ENCODE assay signal across 17 cellular contexts in genomic region chr1:46277658-46278373, GRCh38. TPM values are rescaled to one million over a fixed set of nuclear protein-coding genes. Genes with fewer than 3 reads are reported as not detected.
DNase-seq lines count a peak whose midpoint lies in the region; ATAC-seq, FAIRE-seq and TF ChIP-seq lines count a peak whose summit lies in the region.
"Had no signal": no experiment of that assay in that cellular context is flagged by ENCODE, and none has a peak within 500 bp of the region (broad histone marks: within the 10 kb centered on the region; RNA-seq: fewer than 3 reads in every experiment).

No MANE protein-coding gene starts in this region.

- no peaks in the 10 kb centered on the region for H3K9me3 ChIP-seq in Caco-2
- no peaks in the 10 kb centered on the region for H3K9me3 ChIP-seq in K562 (replicated peaks; ENCODE audit: control insufficient read depth, insufficient read depth, low read depth, low read length)
- H3K9me3 ChIP-seq in neuronal stem cell (replicated peaks in 1 of 2; ENCODE audit: control insufficient read depth in 2 of 2, insufficient read depth in 1 of 2, low read depth in 1 of 2, low read length in 2 of 2), result no peaks in the 10 kb centered on the region
- H3K9me3 ChIP-seq: HAP-1 had no signal

- no peak overlapping the region for H4K8ac ChIP-seq in neuronal stem cell (ENCODE audit: low read depth, low read length)

- no peak overlapping the region for H2BK120ac ChIP-seq in neuronal stem cell (ENCODE audit: low read depth, low read length)

- peaks cover 98% of the 10 kb centered on the region for H3K36me3 Mint-ChIP-seq in Caco-2 (ENCODE audit: insufficient read depth, unreplicated experiment)

- H2AK5ac ChIP-seq in neuronal stem cell (ENCODE audit: low read depth, low read length), result no peak overlapping the region

- DNase-seq in Caco-2 (no peak), K562 (ENCODE audit: extremely low read depth in 1 of 4, low spot score in 3 of 4) (peak in 2 of 4 experiments; percentile 39 to 40), neuronal stem cell (ENCODE audit: low spot score) (no peak), SW480 (ENCODE audit: low spot score) (no peak), GM19238 (ENCODE audit: insufficient read length, low spot score) (no peak)
- DNase-seq: AML-193, DMS 273 treated with DMSO at 0.1 percent for 48 hours, DND-41, MM.1S, NCI-H1092, NCI-H146, NCI-H2029 treated with DMSO at 0.1 percent for 48 hours, NCI-H526 had no signal

- no peak overlapping the region for H4K91ac ChIP-seq in neuronal stem cell (ENCODE audit: low read depth, low read length, poor library complexity)

- H3K23ac ChIP-seq in neuronal stem cell (ENCODE audit: low read depth, low read length, poor library complexity), result peak overlapping the region; percentile 22

- no peaks in the 10 kb centered on the region for H3K79me2 ChIP-seq in K562 (ENCODE audit: control insufficient read depth, insufficient read depth, low read length)

- peaks cover 16% of the 10 kb centered on the region for H3K9me1 ChIP-seq in K562 (ENCODE audit: control insufficient read depth, insufficient read depth, low read length)

- H3K9me3 Mint-ChIP-seq in Caco-2 (ENCODE audit: unreplicated experiment), result no peaks in the 10 kb centered on the region

- H3K27ac ChIP-seq in K562 (ENCODE audit: extremely low read depth, low read depth, low read length) (no peak overlapping the region), neuronal stem cell (replicated peaks; ENCODE audit: low read length) (no peak overlapping the region)
- H3K27ac ChIP-seq: C4-2B had no signal

- no peak for FAIRE-seq in K562 (lab: Jason Lieb, UNC)

- POLR2A ChIA-PET in Caco-2 (lab: Charles Lee) (no interaction called here), K562 (lab: Yijun Ruan, JAX) (interaction anchor here (0.8 to 22.6 kb wide), 11 partner anchors 8 to 326 kb away, joined by 3 to 410 read pairs (median 4); partner anchors contain the start of gene MKNK1)

- no peak for TF ChIP-seq EP300 in K562 (IDR thresholded peaks at IDR 0.05; ENCODE audit: low read length)

- H3K27me3 Mint-ChIP-seq in Caco-2 (ENCODE audit: insufficient read depth, unreplicated experiment), result no peaks in the 10 kb centered on the region

- TF ChIP-seq POLR2A in GM19193 (IDR thresholded peaks at IDR 0.05; ENCODE audit: extremely low read depth, insufficient read depth, insufficient read length) (peak; percentile 9), K562 (conservative IDR thresholded peaks at IDR 0.05) (peak; percentile 61)

- H3K36me3 ChIP-seq in Caco-2 (ENCODE audit: control insufficient read depth, insufficient read depth, low read length) (peaks cover 1% of the 10 kb centered on the region; the same call in 1 of the 2 replicates), K562 (ENCODE audit: control insufficient read depth, insufficient read depth, low read length) (peaks cover 97% of the 10 kb centered on the region), neuronal stem cell (replicated peaks in 1 of 2; ENCODE audit: control insufficient read depth in 2 of 2, insufficient read depth in 2 of 2, low read length in 2 of 2) (peaks cover 60 to 100% of the 10 kb centered on the region in 2 donors)

- H3K9ac ChIP-seq in K562 (ENCODE audit: insufficient read depth in 1 of 2, low read depth in 2 of 2, low read length in 2 of 2) (peak overlapping the region in 1 of 2 experiments; percentile 53; a peak in 2 of 4 replicates), neuronal stem cell (ENCODE audit: low read depth, low read length, poor library complexity) (peak overlapping the region; percentile 47)

- H2AFZ ChIP-seq in K562 (ENCODE audit: low read depth, low read length) (no peak overlapping the region), neuronal stem cell (ENCODE audit: low read length) (no peak overlapping the region)

- H3K4me2 ChIP-seq in K562 (ENCODE audit: insufficient read depth, low read length) (no peak overlapping the region; the same call in 1 of the 2 replicates), neuronal stem cell (ENCODE audit: insufficient read depth, low read length, poor library complexity, severe bottlenecking) (no peak overlapping the region)

- CTCF ChIA-PET in Caco-2 (lab: Charles Lee), result no interaction called here
- CTCF ChIA-PET in K562 (lab: Yijun Ruan, JAX; ENCODE audit: low intra/inter-chr PET ratio), result no interaction called here

- TF ChIP-seq CTCF in Caco-2 (IDR thresholded peaks at IDR 0.05; ENCODE audit: insufficient read depth in 1 of 2, low read depth in 1 of 2, low read length in 1 of 2, severe bottlenecking in 1 of 2, unreplicated experiment in 1 of 2) (no peak), K562 (IDR thresholded peaks at IDR 0.05 in 2 of 3, conservative IDR thresholded peaks at IDR 0.05 in 1 of 3; ENCODE audit: insufficient read depth in 2 of 3, low read depth in 1 of 3, low read length in 3 of 3) (no peak)

- H3K27ac Mint-ChIP-seq in Caco-2 (ENCODE audit: unreplicated experiment), result no peak overlapping the region

- 62% methylated on average over 14 of the region's 14 CpGs for WGBS in K562 (ENCODE audit: insufficient coverage, low coverage, missing lambda C conversion rate)
- WGBS in neuronal stem cell (ENCODE audit: extremely low coverage in 2 of 2, insufficient read length in 2 of 2, insufficient replicate concordance in 1 of 2), 2 donors, result no CpG with 5 or more reads among the region's 14 CpGs

- ATAC-seq in K562 (peak; percentile 10), GM21367 (IDR thresholded peaks at IDR 0.05; ENCODE audit: unreplicated experiment) (no peak)

- H3K4me3 Mint-ChIP-seq in Caco-2 (ENCODE audit: unreplicated experiment), result no peak overlapping the region

- no peak overlapping the region for H3K4ac ChIP-seq in neuronal stem cell (ENCODE audit: low read length)

- no peak overlapping the region for H3K18ac ChIP-seq in neuronal stem cell (ENCODE audit: low read length)

- intact Hi-C loops in Caco-2 (cut with micrococcal nuclease; ENCODE audit: unreplicated experiment), result no loop called here
- intact Hi-C loops in K562 (cut with micrococcal nuclease), result no loop called here

- peaks cover 1% of the 10 kb centered on the region for H3K4me1 Mint-ChIP-seq in Caco-2 (ENCODE audit: low read depth, unreplicated experiment)

- H2BK5ac ChIP-seq in neuronal stem cell (ENCODE audit: low read length), result no peak overlapping the region

- no peak overlapping the region for H3K14ac ChIP-seq in neuronal stem cell (ENCODE audit: low read length)

- in situ Hi-C loops in K562 (cut with MboI), result no loop called here

- H3K79me1 ChIP-seq in neuronal stem cell (ENCODE audit: low read depth, low read length), result peaks cover 1% of the 10 kb centered on the region

- no peak overlapping the region for H3K4me3 ChIP-seq in Caco-2 (ENCODE audit: low read depth, low read length)
- H3K4me3 ChIP-seq in K562, result no peak overlapping the region
- H3K4me3 ChIP-seq in neuronal stem cell (ENCODE audit: low read length in 2 of 2), result no peak overlapping the region
- H3K4me3 ChIP-seq: HAP-1 had no signal

- H2BK12ac ChIP-seq in neuronal stem cell (ENCODE audit: low read length), result no peak overlapping the region

- TSS peak; percentile 18 for BruUV-seq in Caco-2 (replicated peaks; lab: Mats Ljungman, UMichigan)
- BruUV-seq in K562 (replicated peaks; lab: Mats Ljungman, UMichigan), result TSS peak; percentile 15

- TF ChIP-seq RAD21 in K562 (CRISPR knock-in tag; conservative IDR thresholded peaks at IDR 0.05 in 1 of 2, IDR thresholded peaks at IDR 0.05 in 1 of 2), result no peak

- H3K27me3 ChIP-seq in Caco-2 (replicated peaks; ENCODE audit: control insufficient read depth, insufficient read depth, low read length) (no peaks in the 10 kb centered on the region), K562 (ENCODE audit: control insufficient read depth in 2 of 2, insufficient read depth in 2 of 2, low read length in 2 of 2) (no peaks in the 10 kb centered on the region), neuronal stem cell (ENCODE audit: control insufficient read depth in 3 of 3, insufficient read depth in 3 of 3, low read depth in 1 of 3, low read length in 3 of 3) (no peaks in the 10 kb centered on the region)

- H3K4me1 ChIP-seq in Caco-2, result no peaks in the 10 kb centered on the region
- H3K4me1 ChIP-seq in K562 (replicated peaks in 1 of 2; ENCODE audit: control insufficient read depth in 2 of 2, insufficient read depth in 2 of 2, low read length in 2 of 2), result peaks cover 8 to 13% of the 10 kb centered on the region in 2 experiments; a peak in 4 of 5 replicates
- H3K4me1 ChIP-seq in neuronal stem cell (ENCODE audit: control insufficient read depth in 2 of 2, insufficient read depth in 1 of 2, low read depth in 1 of 2, low read length in 2 of 2), result no peaks in the 10 kb centered on the region
- H3K4me1 ChIP-seq: HAP-1 had no signal

- no peak overlapping the region for H2BK15ac ChIP-seq in neuronal stem cell (ENCODE audit: low read length)

- H4K20me1 ChIP-seq in K562 (replicated peaks; ENCODE audit: control insufficient read depth, insufficient read depth, low read length), result no peaks in the 10 kb centered on the region

RNA-seq across cellular contexts. Expression of gene LRRC41, which starts 25.6 kb away (rescaled TPM):
- total RNA-seq in Caco-2 (2022) (41.7 and 43.5 TPM in 2 replicates), K562 (2014; rRNA removed) (49.0 and 61.0 TPM in 2 replicates), K562 (2014; rRNA removed; fragmentation: Illumina TruSeq; extraction: Trizol) (27.2 and 30.7 TPM in 2 replicates), K562 (2015; rRNA removed; fragmentation: Illumina TruSeq; extraction: Trizol) (47.1 and 49.7 TPM in 2 replicates), K562 (2021) (64.3 and 64.7 TPM in 2 replicates)
- 66.5 and 77.9 TPM in 2 replicates for total RNA-seq in K562 (2011; cell fraction: chromatin; rRNA removed; ENCODE audit: low replicate concordance)
- total RNA-seq in K562 (2011; cell fraction: nucleolus; rRNA removed), result 55.3 and 56.5 TPM in 2 replicates
- total RNA-seq in K562 (2011; cell fraction: nucleoplasm; rRNA removed), result 56.4 and 78.1 TPM in 2 replicates
- polyA plus RNA-seq in K562 (2011; rRNA removed) (39.6 and 70.2 TPM in 2 replicates), K562 (2014; fragmentation: Illumina TruSeq; extraction: Trizol) (52.3 and 56.7 TPM in 2 replicates), K562 (2014; fragmentation: Nextera tagmentation; extraction: Ambion mirVana) (10 to 100 TPM; 10.5 to 11.7 TPM), K562 (2014; rRNA removed) (44.2 and 50.0 TPM in 2 replicates)
- 74.3 and 85.0 TPM in 2 replicates for polyA plus RNA-seq in K562 (2011; cell fraction: cytosol; rRNA removed)
- 66.4 and 77.5 TPM in 2 replicates for polyA plus RNA-seq in K562 (2011; cell fraction: nucleus; rRNA removed)
- polyA plus RNA-seq in K562 (2012), result 36.7 and 72.3 TPM in 2 replicates
- polyA minus RNA-seq in K562 (2011; rRNA and poly(A)+ RNA removed), result 37.4 and 44.6 TPM in 2 replicates
- 44.1 and 45.1 TPM in 2 replicates for polyA minus RNA-seq in K562 (2011; cell fraction: cytosol; rRNA and poly(A)+ RNA removed)
- 33.0 and 46.3 TPM in 2 replicates for polyA minus RNA-seq in K562 (2011; cell fraction: nucleus; rRNA and poly(A)+ RNA removed)
- 39.1 TPM for polyA plus RNA-seq in neuronal stem cell (2013, experiment 1 of 2)
- polyA plus RNA-seq in neuronal stem cell (2013, experiment 2 of 2), result 39.3 TPM

RNA-seq across cellular contexts. Expression of gene UQCRH, which starts 25.7 kb away (rescaled TPM):
- total RNA-seq in Caco-2 (2022) (277 and 320 TPM in 2 replicates), K562 (2014; rRNA removed) (2,410 and 3,306 TPM in 2 replicates), K562 (2014; rRNA removed; fragmentation: Illumina TruSeq; extraction: Trizol) (2,696 and 2,943 TPM in 2 replicates), K562 (2015; rRNA removed; fragmentation: Illumina TruSeq; extraction: Trizol) (1,782 and 1,893 TPM in 2 replicates), K562 (2021) (1,267 and 1,360 TPM in 2 replicates)
- 185 and 351 TPM in 2 replicates for total RNA-seq in K562 (2011; cell fraction: chromatin; rRNA removed; ENCODE audit: low replicate concordance)
- total RNA-seq in K562 (2011; cell fraction: nucleolus; rRNA removed), result 205 and 247 TPM in 2 replicates
- total RNA-seq in K562 (2011; cell fraction: nucleoplasm; rRNA removed), result 458 and 624 TPM in 2 replicates
- polyA plus RNA-seq in K562 (2011; rRNA removed) (2,284 and 2,713 TPM in 2 replicates), K562 (2014; fragmentation: Illumina TruSeq; extraction: Trizol) (1,923 and 1,965 TPM in 2 replicates), K562 (2014; fragmentation: Nextera tagmentation; extraction: Ambion mirVana) (1,000 to 10,000 TPM; 4,348 to 5,184 TPM), K562 (2014; rRNA removed) (1,877 and 2,534 TPM in 2 replicates)
- polyA plus RNA-seq in K562 (2011; cell fraction: cytosol; rRNA removed), result 724 and 2,858 TPM in 2 replicates
- 272 and 676 TPM in 2 replicates for polyA plus RNA-seq in K562 (2011; cell fraction: nucleus; rRNA removed)
- polyA plus RNA-seq in K562 (2012), result 1,181 and 2,353 TPM in 2 replicates
- 762 and 899 TPM in 2 replicates for polyA minus RNA-seq in K562 (2011; rRNA and poly(A)+ RNA removed)
- 241 and 256 TPM in 2 replicates for polyA minus RNA-seq in K562 (2011; cell fraction: cytosol; rRNA and poly(A)+ RNA removed)
- polyA minus RNA-seq in K562 (2011; cell fraction: nucleus; rRNA and poly(A)+ RNA removed), result 65.4 and 198 TPM in 2 replicates
- 600 TPM for polyA plus RNA-seq in neuronal stem cell (2013, experiment 1 of 2)
- polyA plus RNA-seq in neuronal stem cell (2013, experiment 2 of 2), result 598 TPM

RNA-seq across cellular contexts. Expression of gene RAD54L, which starts 30.3 kb away (rescaled TPM):
- total RNA-seq in Caco-2 (2022), result 29.1 and 30.6 TPM in 2 replicates
- 121 and 199 TPM in 2 replicates for total RNA-seq in K562 (2011; cell fraction: chromatin; rRNA removed; ENCODE audit: low replicate concordance)
- 90.1 and 94.5 TPM in 2 replicates for total RNA-seq in K562 (2011; cell fraction: nucleolus; rRNA removed)
- total RNA-seq in K562 (2011; cell fraction: nucleoplasm; rRNA removed), result 71.5 and 90.3 TPM in 2 replicates
- total RNA-seq in K562 (2014; rRNA removed), result 33.1 and 37.5 TPM in 2 replicates
- total RNA-seq in K562 (2014; rRNA removed; fragmentation: Illumina TruSeq; extraction: Trizol), result 19.9 and 25.3 TPM in 2 replicates
- total RNA-seq in K562 (2015; rRNA removed; fragmentation: Illumina TruSeq; extraction: Trizol), result 30.9 and 31.2 TPM in 2 replicates
- total RNA-seq in K562 (2021), result 67.0 and 72.7 TPM in 2 replicates
- polyA plus RNA-seq in K562 (2011; rRNA removed), result 17.9 and 38.9 TPM in 2 replicates
- polyA plus RNA-seq in K562 (2011; cell fraction: cytosol; rRNA removed), result 25.3 and 30.2 TPM in 2 replicates
- 141 and 147 TPM in 2 replicates for polyA plus RNA-seq in K562 (2011; cell fraction: nucleus; rRNA removed)
- polyA plus RNA-seq in K562 (2012), result 41.9 and 42.0 TPM in 2 replicates
- 77.7 and 80.1 TPM in 2 replicates for polyA plus RNA-seq in K562 (2014; fragmentation: Illumina TruSeq; extraction: Trizol)
- 10 to 100 TPM; 37.1 to 92.3 TPM for polyA plus RNA-seq in K562 (2014; fragmentation: Nextera tagmentation; extraction: Ambion mirVana)
- 38.2 and 43.9 TPM in 2 replicates for polyA plus RNA-seq in K562 (2014; rRNA removed)
- 23.8 and 25.3 TPM in 2 replicates for polyA minus RNA-seq in K562 (2011; rRNA and poly(A)+ RNA removed)
- polyA minus RNA-seq in K562 (2011; cell fraction: cytosol; rRNA and poly(A)+ RNA removed), result 21.7 and 27.2 TPM in 2 replicates
- 27.9 and 34.2 TPM in 2 replicates for polyA minus RNA-seq in K562 (2011; cell fraction: nucleus; rRNA and poly(A)+ RNA removed)
- polyA plus RNA-seq in neuronal stem cell (2013, experiment 1 of 2), result 16.4 TPM
- polyA plus RNA-seq in neuronal stem cell (2013, experiment 2 of 2), result 16.6 TPM
